Comparison of ENCODE assay signal across 1 cellular context in genomic region chr7:20214787-20215669, GRCh38.
TF ChIP-seq lines count a peak whose summit lies in the region.

No MANE protein-coding gene starts in this region.

TF ChIP-seq in GM12878, 131 proteins besides CTCF, POLR2A, EP300 and RAD21:
- peak; percentile 63; the same call in 1 of the 2 replicates for TF ChIP-seq MLLT1 (IDR thresholded peaks at IDR 0.05)
- peak; percentile 83; the same call in 1 of the 2 replicates for TF ChIP-seq ZNF24 (IDR thresholded peaks at IDR 0.05)
- 0 out of 2 replicates have a peak, but pooled peaks have one; percentile 34 for TF ChIP-seq NBN (IDR thresholded peaks at IDR 0.05)
- TF ChIP-seq ZNF687 (IDR thresholded peaks at IDR 0.05), result peak; percentile 50; the same call in 1 of the 2 replicates
- peak; percentile 91 for TF ChIP-seq ATF7 (IDR thresholded peaks at IDR 0.05; ENCODE audit: low read depth)
- peak in 1 of 2 experiments; percentile 24; a peak in 1 of 4 replicates for TF ChIP-seq IKZF2 (IDR thresholded peaks at IDR 0.05)
- TF ChIP-seq SMAD1 (IDR thresholded peaks at IDR 0.05; ENCODE audit: low read depth, partially characterized antibody), result peak; percentile 54
- no peak for TF ChIP-seq ZNF217 (IDR thresholded peaks at IDR 0.05)
- peak; percentile 45; the same call in 1 of the 2 replicates for TF ChIP-seq PKNOX1 (IDR thresholded peaks at IDR 0.05)
- TF ChIP-seq USF1 (IDR thresholded peaks at IDR 0.05; ENCODE audit: borderline replicate concordance, extremely low read length, insufficient read depth, low read depth, low read length), result no peak
- TF ChIP-seq SREBF1 (IDR thresholded peaks at IDR 0.05; ENCODE audit: low read length), result no peak
- 0 out of 2 replicates have a peak, but pooled peaks have one; percentile 51 for TF ChIP-seq ZNF592 (IDR thresholded peaks at IDR 0.05)
- peak; percentile 45; the same call in 1 of the 2 replicates for TF ChIP-seq POLR2AphosphoS5 (IDR thresholded peaks at IDR 0.05; ENCODE audit: low read length)
- no peak for TF ChIP-seq RFX5 (IDR thresholded peaks at IDR 0.05; ENCODE audit: low read depth, low read length)
